In genomic region chr2:47403829-47404228, GRCh38 we compare ENCODE assay signal across 8 cellular contexts. TPM values are rescaled to one million over a fixed set of nuclear protein-coding genes. Genes with fewer than 3 reads are reported as not detected.
DNase-seq lines count a peak whose midpoint lies in the region; ATAC-seq, FAIRE-seq and TF ChIP-seq lines count a peak whose summit lies in the region.

No MANE protein-coding gene starts in this region.

- intact Hi-C loops in heart right ventricle (cut with DNase I), result no loop called here

- ATAC-seq in GM21447 (IDR thresholded peaks at IDR 0.05; ENCODE audit: unreplicated experiment) (peak; percentile 11), heart right ventricle (peak in 3 of 8 donors; percentile 1 to 32 (median 6))

- peak overlapping the region; percentile 49; the same call in 1 of the 2 replicates for H3K27ac ChIP-seq in 22Rv1
- H3K27ac ChIP-seq in VCaP, result peak overlapping the region; percentile 81
- H3K27ac ChIP-seq in heart right ventricle, result peak overlapping the region in 6 of 10 donors; percentile 3 to 70 (median 68)

- H3K9me3 ChIP-seq in heart right ventricle, result no peaks in the 10 kb centered on the region

- DNase-seq in heart right ventricle, result no peak
- no peak for DNase-seq in skeletal muscle cell (ENCODE audit: low read depth)
- DNase-seq in RCC 7860 (ENCODE audit: low spot score), result no peak
- DNase-seq in C1 segment of cervical spinal cord (lab: John Stamatoyannopoulos, UW), result no peak
- no peak for DNase-seq in cortex of kidney (lab: John Stamatoyannopoulos, UW)

- no peak for FAIRE-seq in RCC 7860 (lab: Jason Lieb, UNC)

- H3K36me3 ChIP-seq in heart right ventricle, result peaks cover 0 to 8% (median 0%) of the 10 kb centered on the region in 9 donors

- H3K4me1 ChIP-seq in heart right ventricle, result peaks cover 0 to 25% (median 17%) of the 10 kb centered on the region in 9 donors

- 7 to 10% methylated on average over 14 of the region's 14 CpGs for WGBS in heart right ventricle, 2 donors

- no peaks in the 10 kb centered on the region for H3K27me3 ChIP-seq in heart right ventricle

- H3K4me3 ChIP-seq in heart right ventricle, result peak overlapping the region; percentile 49 to 99 (median 90)
- H3K4me3 ChIP-seq in skeletal muscle cell (ENCODE audit: low read depth, low read length), result peak overlapping the region; percentile 88

- TF ChIP-seq CTCF in 22Rv1 (IDR thresholded peaks at IDR 0.05) (no peak), VCaP (conservative IDR thresholded peaks at IDR 0.05) (no peak), heart right ventricle (IDR thresholded peaks at IDR 0.05) (no peak)

RNA-seq across cellular contexts. Expression of gene MSH2, which starts 0.9 kb away (rescaled TPM):
- total RNA-seq in heart right ventricle, result 10 to 100 TPM; 10.5 to 18.9 (median 16.7) TPM
- 1 to 10 TPM; 4.3 to 6.5 TPM for polyA plus RNA-seq in heart right ventricle

RNA-seq across cellular contexts. Expression of gene EPCAM, which starts 34.7 kb away (rescaled TPM):
- total RNA-seq in heart right ventricle, result 1 to 10 TPM in 2 of 10 donors, under 1 TPM in 5, not detected in 3; 0.16 to 2.9 (median 0.46) TPM
- under 1 TPM; 0.07 to 0.15 TPM for polyA plus RNA-seq in heart right ventricle
